Comparison of ENCODE assay signal across 1 cellular context in genomic region chr18:70205421-70206397, GRCh38.
TF ChIP-seq lines count a peak whose summit lies in the region.

TSS of gene RTTN (minus strand) at chr18:70205687. CDS start at chr18:70205658, 29 bp downstream.

TF ChIP-seq in SK-N-SH treated with all-trans-retinoic acid at 6 μM for 48 hours, 23 proteins besides CTCF, POLR2A, EP300 and RAD21 (continued from another document):
- TF ChIP-seq TSHZ2 (CRISPR knock-in tag; IDR thresholded peaks at IDR 0.05) (0 out of 2 replicates have a peak, but pooled peaks have one; percentile 55), POU6F1 (CRISPR knock-in tag; IDR thresholded peaks at IDR 0.05; ENCODE audit: borderline replicate concordance, low read depth) (no peak)
TF ChIP-seq in SK-N-SH treated with all-trans-retinoic acid at 6 μM for 48 hours: peak in this region for 4.
